22 cellular contexts compared by ENCODE assay signal in the genomic region with DNA sequence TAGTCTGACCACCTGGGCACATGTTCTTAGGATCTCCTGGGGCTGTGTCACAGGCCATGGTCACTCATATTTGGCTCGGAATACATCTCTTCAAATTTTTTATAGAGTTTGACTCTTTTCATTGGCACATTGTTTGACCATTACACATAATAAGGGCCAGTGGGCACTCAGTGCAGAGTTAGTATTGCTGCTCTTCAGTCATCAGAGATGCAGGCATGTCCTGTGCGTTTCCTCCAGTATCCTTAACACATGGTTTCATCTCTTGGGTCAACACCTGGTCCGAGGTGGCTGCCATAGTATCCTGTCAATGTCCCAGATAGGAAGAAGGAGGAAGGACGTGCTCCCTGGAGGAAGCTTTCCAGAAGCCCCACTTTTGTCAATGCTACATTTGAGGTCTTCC.
DNase-seq lines count a peak whose midpoint lies in the region; ATAC-seq, FAIRE-seq and TF ChIP-seq lines count a peak whose summit lies in the region.
"Had no signal": no experiment of that assay in that cellular context is flagged by ENCODE, and none has a peak within 500 bp of the region (broad histone marks: within the 10 kb centered on the region; RNA-seq: fewer than 3 reads in every experiment).

No MANE protein-coding gene starts in this region.

- H3K27ac ChIP-seq in right cardiac atrium (ENCODE audit: low read length) = no peak overlapping the region

- H3K9me3 ChIP-seq in right cardiac atrium (ENCODE audit: control insufficient read depth, low read length) = no peaks in the 10 kb centered on the region
- H3K9me3 ChIP-seq: sigmoid colon had no signal

- POLR2A ChIA-PET in T-cell (lab: Charles Lee) = interaction anchor here (0.5 to 2.4 kb wide), 6 partner anchors 17 to 90 kb away, joined by 3 to 29 read pairs (median 3); no protein-coding TSS in a partner anchor

- no peaks in the 10 kb centered on the region for H3K4me1 ChIP-seq in right cardiac atrium (ENCODE audit: control insufficient read depth, insufficient read depth, low read length)

- no peak for ATAC-seq in activated T-cell treated with anti-CD3 and anti-CD28 coated beads, Interleukin-2, amount 50 U/mL, for 72 hours (replicated peaks in 1 of 2)
- ATAC-seq in T-cell (replicated peaks in 1 of 4) = no peak
- ATAC-seq in stimulated activated effector memory CD8-positive, alpha-beta T cell treated with anti-CD3 and anti-CD28 coated beads, Interleukin-12 subunit alpha, Interleukin-12 subunit beta, amount 100 ng/mL, for 72 hours = no peak
- no peak for ATAC-seq in right cardiac atrium
- ATAC-seq: activated T-cell treated with anti-CD3 and anti-CD28 coated beads, Interleukin-2, amount 50 U/mL, for 4 hours; left colon had no signal

- no peak for DNase-seq in activated T-cell treated with anti-CD3 and anti-CD28 coated beads, Interleukin-2, amount 50 U/mL, for 72 hours
- DNase-seq in activated T-cell treated with anti-CD3 and anti-CD28 coated beads for 4 hours (no peak), T-cell (no peak), endothelial cell (ENCODE audit: low spot score) (no peak), right cardiac atrium (no peak), GM12891 (ENCODE audit: insufficient read length, low spot score) (no peak)
- no peak for DNase-seq in stimulated activated effector memory CD8-positive, alpha-beta T cell treated with anti-CD3 and anti-CD28 coated beads, Interleukin-12 subunit alpha, Interleukin-12 subunit beta, amount 100 ng/mL, for 72 hours (ENCODE audit: low spot score in 2 of 2)
- no peak for DNase-seq in central memory CD4-positive, alpha-beta T cell
- DNase-seq: activated T-cell treated with anti-CD3 and anti-CD28 coated beads, Interleukin-2, amount 50 U/mL, for 4 hours; anterior cingulate cortex; GOT3; Kasumi-1; left colon; NCI-H1105; SIG-M5; sigmoid colon; stimulated activated CD4-positive, alpha-beta T cell treated with anti-CD3 and anti-CD28 coated beads, Interleukin-1b, Interleukin-23, amount 100 ng/mL, for 48 hours; substantia nigra; T1000 had no signal

- H3K27me3 ChIP-seq in right cardiac atrium (ENCODE audit: control insufficient read depth, insufficient read depth) = no peaks in the 10 kb centered on the region
- H3K27me3 ChIP-seq: sigmoid colon had no signal

- no peak for TF ChIP-seq CTCF in endothelial cell (IDR thresholded peaks at IDR 0.05; ENCODE audit: unreplicated experiment)

- H3K9me3 Mint-ChIP-seq in activated T-cell treated with anti-CD3 and anti-CD28 coated beads, Interleukin-2, amount 50 U/mL, for 72 hours = no peaks in the 10 kb centered on the region
- H3K9me3 Mint-ChIP-seq in T-cell (no peaks in the 10 kb centered on the region), endothelial cell (ENCODE audit: unreplicated experiment) (no peaks in the 10 kb centered on the region)
- H3K9me3 Mint-ChIP-seq in stimulated activated effector memory CD8-positive, alpha-beta T cell treated with anti-CD3 and anti-CD28 coated beads, Interleukin-12 subunit alpha, Interleukin-12 subunit beta, amount 100 ng/mL, for 72 hours = no peaks in the 10 kb centered on the region
- H3K9me3 Mint-ChIP-seq: activated T-cell treated with anti-CD3 and anti-CD28 coated beads, Interleukin-2, amount 50 U/mL, for 4 hours had no signal

- WGBS in right cardiac atrium = 93% methylated on average over 4 of the region's 4 CpGs

- H3K27ac Mint-ChIP-seq in activated T-cell treated with anti-CD3 and anti-CD28 coated beads, Interleukin-2, amount 50 U/mL, for 72 hours = peak overlapping the region; percentile 30
- peak overlapping the region; percentile 96 to 99 for H3K27ac Mint-ChIP-seq in T-cell
- peak overlapping the region; percentile 94 for H3K27ac Mint-ChIP-seq in endothelial cell (ENCODE audit: unreplicated experiment)
- H3K27ac Mint-ChIP-seq in stimulated activated effector memory CD8-positive, alpha-beta T cell treated with anti-CD3 and anti-CD28 coated beads, Interleukin-12 subunit alpha, Interleukin-12 subunit beta, amount 100 ng/mL, for 72 hours = peak overlapping the region; percentile 58

- FAIRE-seq in GM12891 (lab: Jason Lieb, UNC) = no peak
- FAIRE-seq: colon, D721Med, frontal cortex had no signal

- CTCF ChIA-PET in T-cell (lab: Charles Lee) = interaction anchor here in 1 of 2 donors (0.6 to 1.8 kb wide), 3 partner anchors 24 to 66 kb away, joined by 3 to 9 read pairs (median 3); no protein-coding TSS in a partner anchor

- peaks cover 89% of the 10 kb centered on the region for H3K4me1 Mint-ChIP-seq in activated T-cell treated with anti-CD3 and anti-CD28 coated beads, Interleukin-2, amount 50 U/mL, for 72 hours (ENCODE audit: low read depth)
- peaks cover 75 to 94% (median 93%) of the 10 kb centered on the region in 3 donors for H3K4me1 Mint-ChIP-seq in T-cell
- H3K4me1 Mint-ChIP-seq in endothelial cell (ENCODE audit: unreplicated experiment) = peaks cover 36% of the 10 kb centered on the region
- peaks cover 55% of the 10 kb centered on the region for H3K4me1 Mint-ChIP-seq in stimulated activated effector memory CD8-positive, alpha-beta T cell treated with anti-CD3 and anti-CD28 coated beads, Interleukin-12 subunit alpha, Interleukin-12 subunit beta, amount 100 ng/mL, for 72 hours

- no peak for TF ChIP-seq POLR2A in GM12891 (IDR thresholded peaks at IDR 0.05; ENCODE audit: low read depth, low read length)

- H3K4me3 ChIP-seq in right cardiac atrium (ENCODE audit: low read length) = no peak overlapping the region
- H3K4me3 ChIP-seq: sigmoid colon had no signal

- intact Hi-C loops in right cardiac atrium (cut with DNase I) = no loop called here

- H3K27me3 Mint-ChIP-seq in activated T-cell treated with anti-CD3 and anti-CD28 coated beads, Interleukin-2, amount 50 U/mL, for 72 hours (ENCODE audit: low read depth) = peaks cover 4% of the 10 kb centered on the region
- H3K27me3 Mint-ChIP-seq in T-cell (no peaks in the 10 kb centered on the region), endothelial cell (ENCODE audit: unreplicated experiment) (peaks cover 4% of the 10 kb centered on the region)

- H3K4me3 Mint-ChIP-seq in activated T-cell treated with anti-CD3 and anti-CD28 coated beads, Interleukin-2, amount 50 U/mL, for 72 hours = peak overlapping the region in 1 of 2 donors; percentile 78
- H3K4me3 Mint-ChIP-seq in T-cell (peak overlapping the region in 2 of 3 donors; percentile 15 to 78), endothelial cell (ENCODE audit: unreplicated experiment) (no peak overlapping the region)
- H3K4me3 Mint-ChIP-seq in stimulated activated effector memory CD8-positive, alpha-beta T cell treated with anti-CD3 and anti-CD28 coated beads, Interleukin-12 subunit alpha, Interleukin-12 subunit beta, amount 100 ng/mL, for 72 hours = peak overlapping the region; percentile 67

- no peaks in the 10 kb centered on the region for H3K36me3 Mint-ChIP-seq in activated T-cell treated with anti-CD3 and anti-CD28 coated beads, Interleukin-2, amount 50 U/mL, for 72 hours (ENCODE audit: insufficient read depth in 2 of 2)
- H3K36me3 Mint-ChIP-seq in T-cell (no peaks in the 10 kb centered on the region), endothelial cell (ENCODE audit: low read depth, unreplicated experiment) (no peaks in the 10 kb centered on the region)
- peaks cover 11% of the 10 kb centered on the region for H3K36me3 Mint-ChIP-seq in stimulated activated effector memory CD8-positive, alpha-beta T cell treated with anti-CD3 and anti-CD28 coated beads, Interleukin-12 subunit alpha, Interleukin-12 subunit beta, amount 100 ng/mL, for 72 hours

TF ChIP-seq in GM12891, 5 proteins besides CTCF, POLR2A, EP300 and RAD21:
- TF ChIP-seq POLR2AphosphoS5 (IDR thresholded peaks at IDR 0.05; ENCODE audit: low read depth, low read length) (no peak), POU2F2 (IDR thresholded peaks at IDR 0.05; ENCODE audit: low read depth, low read length) (no peak), SPI1 (IDR thresholded peaks at IDR 0.05; ENCODE audit: low read depth, low read length) (no peak), PAX5 (IDR thresholded peaks at IDR 0.05; ENCODE audit: insufficient read depth, low read length, severe bottlenecking) (no peak), TAF1 (IDR thresholded peaks at IDR 0.05; ENCODE audit: low read depth, low read length) (no peak)

Comparison
In these comparisons a context has a peak if more than half of its experiments do, and no peak if none do; other contexts are left out.
1. H3K27ac Mint-ChIP-seq: peak in every context shown above with its lines; median percentile 98 in T-cell; 94 in endothelial cell; 58 in stimulated activated effector memory CD8-positive, alpha-beta T cell treated with anti-CD3 and anti-CD28 coated beads, Interleukin-12 subunit alpha, Interleukin-12 subunit beta, amount 100 ng/mL, for 72 hours; 30 in activated T-cell treated with anti-CD3 and anti-CD28 coated beads, Interleukin-2, amount 50 U/mL, for 72 hours.